In genomic region chr1:150259758-150260669, GRCh38 we compare ENCODE assay signal across 1 cellular context.
A peak's percentile ranks its signal among the peaks of the same experiment; 100 is the strongest.
TF ChIP-seq lines count a peak whose summit lies in the region.

No MANE protein-coding gene starts in this region.

TF ChIP-seq in WTC11, 78 proteins besides CTCF, POLR2A, EP300 and RAD21 (continued from another document):
- no peak for TF ChIP-seq ATF2 (CRISPR knock-in tag; IDR thresholded peaks at IDR 0.05; ENCODE audit: borderline replicate concordance, low read depth)
- TF ChIP-seq, protein P1, sequence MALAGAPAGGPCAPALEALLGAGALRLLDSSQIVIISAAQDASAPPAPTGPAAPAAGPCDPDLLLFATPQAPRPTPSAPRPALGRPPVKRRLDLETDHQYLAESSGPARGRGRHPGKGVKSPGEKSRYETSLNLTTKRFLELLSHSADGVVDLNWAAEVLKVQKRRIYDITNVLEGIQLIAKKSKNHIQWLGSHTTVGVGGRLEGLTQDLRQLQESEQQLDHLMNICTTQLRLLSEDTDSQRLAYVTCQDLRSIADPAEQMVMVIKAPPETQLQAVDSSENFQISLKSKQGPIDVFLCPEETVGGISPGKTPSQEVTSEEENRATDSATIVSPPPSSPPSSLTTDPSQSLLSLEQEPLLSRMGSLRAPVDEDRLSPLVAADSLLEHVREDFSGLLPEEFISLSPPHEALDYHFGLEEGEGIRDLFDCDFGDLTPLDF (CRISPR knock-in tag; IDR thresholded peaks at IDR 0.05) = no peak
- TF ChIP-seq USF1 (CRISPR knock-in tag; IDR thresholded peaks at IDR 0.05) = no peak
- no peak for TF ChIP-seq ATF1 (CRISPR knock-in tag; IDR thresholded peaks at IDR 0.05)
- no peak for TF ChIP-seq IRF2 (CRISPR knock-in tag; IDR thresholded peaks at IDR 0.05; ENCODE audit: borderline replicate concordance, low read depth)
- TF ChIP-seq, protein P2, sequence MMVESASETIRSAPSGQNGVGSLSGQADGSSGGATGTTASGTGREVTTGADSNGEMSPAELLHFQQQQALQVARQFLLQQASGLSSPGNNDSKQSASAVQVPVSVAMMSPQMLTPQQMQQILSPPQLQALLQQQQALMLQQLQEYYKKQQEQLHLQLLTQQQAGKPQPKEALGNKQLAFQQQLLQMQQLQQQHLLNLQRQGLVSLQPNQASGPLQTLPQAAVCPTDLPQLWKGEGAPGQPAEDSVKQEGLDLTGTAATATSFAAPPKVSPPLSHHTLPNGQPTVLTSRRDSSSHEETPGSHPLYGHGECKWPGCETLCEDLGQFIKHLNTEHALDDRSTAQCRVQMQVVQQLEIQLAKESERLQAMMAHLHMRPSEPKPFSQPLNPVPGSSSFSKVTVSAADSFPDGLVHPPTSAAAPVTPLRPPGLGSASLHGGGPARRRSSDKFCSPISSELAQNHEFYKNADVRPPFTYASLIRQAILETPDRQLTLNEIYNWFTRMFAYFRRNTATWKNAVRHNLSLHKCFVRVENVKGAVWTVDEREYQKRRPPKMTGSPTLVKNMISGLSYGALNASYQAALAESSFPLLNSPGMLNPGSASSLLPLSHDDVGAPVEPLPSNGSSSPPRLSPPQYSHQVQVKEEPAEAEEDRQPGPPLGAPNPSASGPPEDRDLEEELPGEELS (CRISPR knock-in tag; IDR thresholded peaks at IDR 0.05) = 0 out of 2 replicates have a peak, but pooled peaks have one; percentile 25
- TF ChIP-seq TP53 (CRISPR knock-in tag; IDR thresholded peaks at IDR 0.05) = no peak
- TF ChIP-seq ZNF671 (CRISPR knock-in tag; IDR thresholded peaks at IDR 0.05) = no peak
- TF ChIP-seq NR1H2 (CRISPR knock-in tag; IDR thresholded peaks at IDR 0.05) = no peak
- no peak for TF ChIP-seq JUN (CRISPR knock-in tag; IDR thresholded peaks at IDR 0.05)
- no peak for TF ChIP-seq NFYB (CRISPR knock-in tag; conservative IDR thresholded peaks at IDR 0.05; ENCODE audit: low read depth)
- TF ChIP-seq ZNF121 (CRISPR knock-in tag; IDR thresholded peaks at IDR 0.05) = peak; percentile 40; the same call in 1 of the 2 replicates
- no peak for TF ChIP-seq TEAD4 (CRISPR knock-in tag; IDR thresholded peaks at IDR 0.05)
- TF ChIP-seq JAZF1 (CRISPR knock-in tag; IDR thresholded peaks at IDR 0.05) = no peak
- TF ChIP-seq, protein P3, sequence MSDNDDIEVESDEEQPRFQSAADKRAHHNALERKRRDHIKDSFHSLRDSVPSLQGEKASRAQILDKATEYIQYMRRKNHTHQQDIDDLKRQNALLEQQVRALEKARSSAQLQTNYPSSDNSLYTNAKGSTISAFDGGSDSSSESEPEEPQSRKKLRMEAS (CRISPR knock-in tag; IDR thresholded peaks at IDR 0.05) = peak; percentile 44; the same call in 1 of the 2 replicates
- TF ChIP-seq, protein P4, sequence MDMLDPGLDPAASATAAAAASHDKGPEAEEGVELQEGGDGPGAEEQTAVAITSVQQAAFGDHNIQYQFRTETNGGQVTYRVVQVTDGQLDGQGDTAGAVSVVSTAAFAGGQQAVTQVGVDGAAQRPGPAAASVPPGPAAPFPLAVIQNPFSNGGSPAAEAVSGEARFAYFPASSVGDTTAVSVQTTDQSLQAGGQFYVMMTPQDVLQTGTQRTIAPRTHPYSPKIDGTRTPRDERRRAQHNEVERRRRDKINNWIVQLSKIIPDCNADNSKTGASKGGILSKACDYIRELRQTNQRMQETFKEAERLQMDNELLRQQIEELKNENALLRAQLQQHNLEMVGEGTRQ (CRISPR knock-in tag; IDR thresholded peaks at IDR 0.05) = no peak
- TF ChIP-seq ZNF416 (CRISPR knock-in tag; IDR thresholded peaks at IDR 0.05) = peak; percentile 31; the same call in 1 of the 2 replicates
- TF ChIP-seq FOXP1 (CRISPR knock-in tag; IDR thresholded peaks at IDR 0.05; ENCODE audit: borderline replicate concordance) = 0 out of 2 replicates have a peak, but pooled peaks have one; percentile 43
- TF ChIP-seq, protein P5, sequence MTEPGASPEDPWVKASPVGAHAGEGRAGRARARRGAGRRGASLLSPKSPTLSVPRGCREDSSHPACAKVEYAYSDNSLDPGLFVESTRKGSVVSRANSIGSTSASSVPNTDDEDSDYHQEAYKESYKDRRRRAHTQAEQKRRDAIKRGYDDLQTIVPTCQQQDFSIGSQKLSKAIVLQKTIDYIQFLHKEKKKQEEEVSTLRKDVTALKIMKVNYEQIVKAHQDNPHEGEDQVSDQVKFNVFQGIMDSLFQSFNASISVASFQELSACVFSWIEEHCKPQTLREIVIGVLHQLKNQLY (CRISPR knock-in tag; IDR thresholded peaks at IDR 0.05) = no peak
- TF ChIP-seq, protein P6, sequence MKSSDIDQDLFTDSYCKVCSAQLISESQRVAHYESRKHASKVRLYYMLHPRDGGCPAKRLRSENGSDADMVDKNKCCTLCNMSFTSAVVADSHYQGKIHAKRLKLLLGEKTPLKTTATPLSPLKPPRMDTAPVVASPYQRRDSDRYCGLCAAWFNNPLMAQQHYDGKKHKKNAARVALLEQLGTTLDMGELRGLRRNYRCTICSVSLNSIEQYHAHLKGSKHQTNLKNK (CRISPR knock-in tag; IDR thresholded peaks at IDR 0.05) = no peak
- no peak for TF ChIP-seq OVOL2 (CRISPR knock-in tag; IDR thresholded peaks at IDR 0.05; ENCODE audit: borderline replicate concordance)
- TF ChIP-seq RELA (CRISPR knock-in tag; IDR thresholded peaks at IDR 0.05; ENCODE audit: borderline replicate concordance) = no peak
- peak; percentile 67; the same call in 1 of the 2 replicates for TF ChIP-seq ETV6 (CRISPR knock-in tag; IDR thresholded peaks at IDR 0.05)
- TF ChIP-seq MXD4 (CRISPR knock-in tag; IDR thresholded peaks at IDR 0.05; ENCODE audit: borderline replicate concordance) = no peak
- TF ChIP-seq, protein P7, sequence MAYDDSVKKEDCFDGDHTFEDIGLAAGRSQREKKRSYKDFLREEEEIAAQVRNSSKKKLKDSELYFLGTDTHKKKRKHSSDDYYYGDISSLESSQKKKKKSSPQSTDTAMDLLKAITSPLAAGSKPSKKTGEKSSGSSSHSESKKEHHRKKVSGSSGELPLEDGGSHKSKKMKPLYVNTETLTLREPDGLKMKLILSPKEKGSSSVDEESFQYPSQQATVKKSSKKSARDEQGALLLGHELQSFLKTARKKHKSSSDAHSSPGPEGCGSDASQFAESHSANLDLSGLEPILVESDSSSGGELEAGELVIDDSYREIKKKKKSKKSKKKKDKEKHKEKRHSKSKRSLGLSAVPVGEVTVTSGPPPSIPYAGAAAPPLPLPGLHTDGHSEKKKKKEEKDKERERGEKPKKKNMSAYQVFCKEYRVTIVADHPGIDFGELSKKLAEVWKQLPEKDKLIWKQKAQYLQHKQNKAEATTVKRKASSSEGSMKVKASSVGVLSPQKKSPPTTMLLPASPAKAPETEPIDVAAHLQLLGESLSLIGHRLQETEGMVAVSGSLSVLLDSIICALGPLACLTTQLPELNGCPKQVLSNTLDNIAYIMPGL (CRISPR knock-in tag; IDR thresholded peaks at IDR 0.05) = no peak
- no peak for TF ChIP-seq KAT7 (CRISPR knock-in tag; IDR thresholded peaks at IDR 0.05; ENCODE audit: borderline replicate concordance)
- TF ChIP-seq, protein P8, sequence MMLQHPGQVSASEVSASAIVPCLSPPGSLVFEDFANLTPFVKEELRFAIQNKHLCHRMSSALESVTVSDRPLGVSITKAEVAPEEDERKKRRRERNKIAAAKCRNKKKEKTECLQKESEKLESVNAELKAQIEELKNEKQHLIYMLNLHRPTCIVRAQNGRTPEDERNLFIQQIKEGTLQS (CRISPR knock-in tag; conservative IDR thresholded peaks at IDR 0.05) = no peak
- TF ChIP-seq, protein P9, sequence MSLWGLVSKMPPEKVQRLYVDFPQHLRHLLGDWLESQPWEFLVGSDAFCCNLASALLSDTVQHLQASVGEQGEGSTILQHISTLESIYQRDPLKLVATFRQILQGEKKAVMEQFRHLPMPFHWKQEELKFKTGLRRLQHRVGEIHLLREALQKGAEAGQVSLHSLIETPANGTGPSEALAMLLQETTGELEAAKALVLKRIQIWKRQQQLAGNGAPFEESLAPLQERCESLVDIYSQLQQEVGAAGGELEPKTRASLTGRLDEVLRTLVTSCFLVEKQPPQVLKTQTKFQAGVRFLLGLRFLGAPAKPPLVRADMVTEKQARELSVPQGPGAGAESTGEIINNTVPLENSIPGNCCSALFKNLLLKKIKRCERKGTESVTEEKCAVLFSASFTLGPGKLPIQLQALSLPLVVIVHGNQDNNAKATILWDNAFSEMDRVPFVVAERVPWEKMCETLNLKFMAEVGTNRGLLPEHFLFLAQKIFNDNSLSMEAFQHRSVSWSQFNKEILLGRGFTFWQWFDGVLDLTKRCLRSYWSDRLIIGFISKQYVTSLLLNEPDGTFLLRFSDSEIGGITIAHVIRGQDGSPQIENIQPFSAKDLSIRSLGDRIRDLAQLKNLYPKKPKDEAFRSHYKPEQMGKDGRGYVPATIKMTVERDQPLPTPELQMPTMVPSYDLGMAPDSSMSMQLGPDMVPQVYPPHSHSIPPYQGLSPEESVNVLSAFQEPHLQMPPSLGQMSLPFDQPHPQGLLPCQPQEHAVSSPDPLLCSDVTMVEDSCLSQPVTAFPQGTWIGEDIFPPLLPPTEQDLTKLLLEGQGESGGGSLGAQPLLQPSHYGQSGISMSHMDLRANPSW (CRISPR knock-in tag; conservative IDR thresholded peaks at IDR 0.05; ENCODE audit: low read depth) = no peak
- TF ChIP-seq, protein P10, sequence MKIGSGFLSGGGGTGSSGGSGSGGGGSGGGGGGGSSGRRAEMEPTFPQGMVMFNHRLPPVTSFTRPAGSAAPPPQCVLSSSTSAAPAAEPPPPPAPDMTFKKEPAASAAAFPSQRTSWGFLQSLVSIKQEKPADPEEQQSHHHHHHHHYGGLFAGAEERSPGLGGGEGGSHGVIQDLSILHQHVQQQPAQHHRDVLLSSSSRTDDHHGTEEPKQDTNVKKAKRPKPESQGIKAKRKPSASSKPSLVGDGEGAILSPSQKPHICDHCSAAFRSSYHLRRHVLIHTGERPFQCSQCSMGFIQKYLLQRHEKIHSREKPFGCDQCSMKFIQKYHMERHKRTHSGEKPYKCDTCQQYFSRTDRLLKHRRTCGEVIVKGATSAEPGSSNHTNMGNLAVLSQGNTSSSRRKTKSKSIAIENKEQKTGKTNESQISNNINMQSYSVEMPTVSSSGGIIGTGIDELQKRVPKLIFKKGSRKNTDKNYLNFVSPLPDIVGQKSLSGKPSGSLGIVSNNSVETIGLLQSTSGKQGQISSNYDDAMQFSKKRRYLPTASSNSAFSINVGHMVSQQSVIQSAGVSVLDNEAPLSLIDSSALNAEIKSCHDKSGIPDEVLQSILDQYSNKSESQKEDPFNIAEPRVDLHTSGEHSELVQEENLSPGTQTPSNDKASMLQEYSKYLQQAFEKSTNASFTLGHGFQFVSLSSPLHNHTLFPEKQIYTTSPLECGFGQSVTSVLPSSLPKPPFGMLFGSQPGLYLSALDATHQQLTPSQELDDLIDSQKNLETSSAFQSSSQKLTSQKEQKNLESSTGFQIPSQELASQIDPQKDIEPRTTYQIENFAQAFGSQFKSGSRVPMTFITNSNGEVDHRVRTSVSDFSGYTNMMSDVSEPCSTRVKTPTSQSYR (CRISPR knock-in tag; IDR thresholded peaks at IDR 0.05) = no peak
- TF ChIP-seq GTF2I (CRISPR knock-in tag; conservative IDR thresholded peaks at IDR 0.05) = no peak
- no peak for TF ChIP-seq GRHL2 (CRISPR knock-in tag; IDR thresholded peaks at IDR 0.05; ENCODE audit: insufficient replicate concordance, severe bottlenecking)
- no peak for TF ChIP-seq MYBL2 (CRISPR knock-in tag; IDR thresholded peaks at IDR 0.05)
- TF ChIP-seq SP1 (CRISPR knock-in tag; conservative IDR thresholded peaks at IDR 0.05) = peak; percentile 67
- TF ChIP-seq AFF4 (CRISPR knock-in tag; IDR thresholded peaks at IDR 0.05; ENCODE audit: borderline replicate concordance) = no peak
- no peak for TF ChIP-seq ZNF138 (CRISPR knock-in tag; conservative IDR thresholded peaks at IDR 0.05)
- TF ChIP-seq ZNF232 (CRISPR knock-in tag; IDR thresholded peaks at IDR 0.05) = no peak
